In genomic region chr17:78258323-78259229, GRCh38 we compare ENCODE assay signal across 8 cellular contexts. TPM values are rescaled to one million over a fixed set of nuclear protein-coding genes. Genes with fewer than 3 reads are reported as not detected.
DNase-seq lines count a peak whose midpoint lies in the region; ATAC-seq and TF ChIP-seq lines count a peak whose summit lies in the region.

No MANE protein-coding gene starts in this region.

- H3K27ac ChIP-seq in RWPE2 (ENCODE audit: poor library complexity, severe bottlenecking), result no peak overlapping the region

- no peak for TF ChIP-seq CTCF in RWPE2 (IDR thresholded peaks at IDR 0.05; ENCODE audit: poor library complexity, severe bottlenecking)

- ATAC-seq in RWPE2 (ENCODE audit: low read depth) (no peak), GM21390 (IDR thresholded peaks at IDR 0.05; ENCODE audit: unreplicated experiment) (no peak)

- no peak overlapping the region for H3K4me3 ChIP-seq in RWPE2 (ENCODE audit: severe bottlenecking)

- no peaks in the 10 kb centered on the region for H3K4me1 ChIP-seq in RWPE2 (ENCODE audit: insufficient read depth, poor library complexity, severe bottlenecking)

- H3K36me3 ChIP-seq in RWPE2 (ENCODE audit: low read depth), result no peaks in the 10 kb centered on the region

- no peaks in the 10 kb centered on the region for H3K27me3 ChIP-seq in RWPE2 (ENCODE audit: insufficient read depth, poor library complexity, severe bottlenecking)

- H3K9me3 ChIP-seq in RWPE2 (ENCODE audit: severe bottlenecking), result no peaks in the 10 kb centered on the region

- DNase-seq in DMS153 (lab: John Stamatoyannopoulos, UW), result peak; percentile 22
- DNase-seq in RWPE2 (ENCODE audit: low spot score), result peak; percentile 50
- DNase-seq in activated naive CD4-positive, alpha-beta T cell (lab: John Stamatoyannopoulos, UW), result peak in 3 of 4 experiments; percentile 40 to 87 (median 76)
- peak; percentile 64 to 78 for DNase-seq in lung microvascular endothelial cell (ENCODE audit: low read depth in 2 of 2)
- DNase-seq in stimulated activated naive CD4-positive, alpha-beta T cell (lab: John Stamatoyannopoulos, UW), result peak; percentile 57 to 85 (median 70)
- no peak for DNase-seq in NCI-H128 (lab: John Stamatoyannopoulos, UW; ENCODE audit: unreplicated experiment)
- DNase-seq in NCI-H1092 (lab: John Stamatoyannopoulos, UW), result no peak

RNA-seq across cellular contexts. Expression of gene TMEM235, which starts 27.1 kb away (rescaled TPM):
- total RNA-seq in lung microvascular endothelial cell, result 0.22 and 0.79 TPM in 2 replicates

RNA-seq across cellular contexts. Expression of gene BIRC5, which starts 44.5 kb away (rescaled TPM):
- total RNA-seq in lung microvascular endothelial cell, result 10.3 and 50.3 TPM in 2 replicates

Comparison
In these comparisons a context has a peak if more than half of its experiments do, and no peak if none do; other contexts are left out.
1. DNase-seq: peak in DMS153 (single experiment), RWPE2 (single experiment), activated naive CD4-positive, alpha-beta T cell (3 of 4), lung microvascular endothelial cell (2 of 2) and stimulated activated naive CD4-positive, alpha-beta T cell (6 of 6); none in NCI-H128 (single experiment) and NCI-H1092 (single experiment).